In genomic region chr21:29302340-29302991, GRCh38 we compare ENCODE assay signal across 9 cellular contexts. TPM values are rescaled to one million over a fixed set of nuclear protein-coding genes. Genes with fewer than 3 reads are reported as not detected.
A peak's percentile ranks its signal among the peaks of the same experiment; 100 is the strongest.
DNase-seq lines count a peak whose midpoint lies in the region; ATAC-seq, FAIRE-seq and TF ChIP-seq lines count a peak whose summit lies in the region.
"Had no signal": no experiment of that assay in that cellular context is flagged by ENCODE, and none has a peak within 500 bp of the region (broad histone marks: within the 10 kb centered on the region; RNA-seq: fewer than 3 reads in every experiment).

No MANE protein-coding gene starts in this region.

- in situ Hi-C loops in GM23248 (cut with MboI), result no loop called here

- peak overlapping the region; percentile 89 for H3K27ac ChIP-seq in GM23248
- peak overlapping the region; percentile 88 for H3K27ac ChIP-seq in RWPE2 (ENCODE audit: poor library complexity, severe bottlenecking)
- H3K27ac ChIP-seq in small intestine (ENCODE audit: low read depth in 1 of 2, low read length in 1 of 2), result peak overlapping the region in 1 of 2 donors; percentile 4
- H3K27ac ChIP-seq in ascending aorta, result peak overlapping the region in 1 of 2 donors; percentile 0

- H3K79me2 ChIP-seq in GM23248 (ENCODE audit: insufficient read depth), result peaks cover 83% of the 10 kb centered on the region

- peak; percentile 39 for DNase-seq in GM23248
- DNase-seq in RWPE2 (ENCODE audit: low spot score), result no peak
- peak; percentile 20 for DNase-seq in fibroblast of the aortic adventitia (ENCODE audit: low read depth)
- peak; percentile 63 for DNase-seq in small intestine
- no peak for DNase-seq in NCI-H1694 (lab: John Stamatoyannopoulos, UW)
- no peak for DNase-seq in activated CD8-positive, alpha-beta memory T cell treated with anti-CD3 and anti-CD28 coated beads for 24 hours
- no peak for DNase-seq in NCI-H526 treated with DMSO at 0.1 percent for 48 hours (lab: John Stamatoyannopoulos, UW)
- no peak for DNase-seq in ascending aorta (ENCODE audit: low spot score in 2 of 2)
- DNase-seq: activated CD4-positive, alpha-beta memory T cell treated with anti-CD3 and anti-CD28 coated beads, Interleukin-2, amount 10 ng/mL, durations not matched to agents 7 days and 5 days had no signal

- H3K9ac ChIP-seq in GM23248, result peak overlapping the region; percentile 93

- WGBS in GM23248 (ENCODE audit: low coverage in 1 of 2, low lambda C conversion rate in 2 of 2, missing lambda C conversion rate in 2 of 2), 2 experiments, result 62 to 63% methylated on average over 7 of the region's 7 CpGs
- WGBS in small intestine, 3 donors, result 14 to 48% (median 25%) methylated on average over 7 of the region's 7 CpGs

- intact Hi-C loops in ascending aorta (cut with DNase I), result no loop called here

- peak; percentile 7 for ATAC-seq in RWPE2 (ENCODE audit: low read depth)

- H3K4me1 ChIP-seq in GM23248 (ENCODE audit: insufficient read depth), result peaks cover 67% of the 10 kb centered on the region
- peaks cover 48% of the 10 kb centered on the region for H3K4me1 ChIP-seq in RWPE2 (ENCODE audit: insufficient read depth, poor library complexity, severe bottlenecking)
- H3K4me1 ChIP-seq in small intestine (ENCODE audit: control insufficient read depth in 2 of 2, insufficient read depth in 1 of 2, low read depth in 1 of 2, low read length in 1 of 2), result peaks cover 2 to 8% of the 10 kb centered on the region in 2 donors
- peaks cover 3 to 35% of the 10 kb centered on the region in 2 donors for H3K4me1 ChIP-seq in ascending aorta

- peaks cover 63% of the 10 kb centered on the region for H3F3A ChIP-seq in GM23248 (ENCODE audit: insufficient read depth)

- H2AFZ ChIP-seq in GM23248, result no peak overlapping the region

- H3K9me2 ChIP-seq in GM23248 (ENCODE audit: insufficient read depth), result no peaks in the 10 kb centered on the region

- H4K20me1 ChIP-seq in GM23248 (ENCODE audit: insufficient read depth), result peaks cover 37% of the 10 kb centered on the region

- no peak for FAIRE-seq in small intestine (lab: Jason Lieb, UNC)

- H3K9me3 ChIP-seq in GM23248 (ENCODE audit: low read depth) (no peaks in the 10 kb centered on the region), RWPE2 (ENCODE audit: severe bottlenecking) (no peaks in the 10 kb centered on the region), small intestine (ENCODE audit: control insufficient read depth, low read depth) (no peaks in the 10 kb centered on the region), ascending aorta (no peaks in the 10 kb centered on the region)

- H3K27me3 ChIP-seq in GM23248 (replicated peaks; ENCODE audit: insufficient read depth), result no peaks in the 10 kb centered on the region
- H3K27me3 ChIP-seq in RWPE2 (ENCODE audit: insufficient read depth, poor library complexity, severe bottlenecking), result no peaks in the 10 kb centered on the region
- no peaks in the 10 kb centered on the region for H3K27me3 ChIP-seq in small intestine (ENCODE audit: control insufficient read depth in 2 of 2, insufficient read depth in 2 of 2, low read length in 2 of 2)
- no peaks in the 10 kb centered on the region for H3K27me3 ChIP-seq in ascending aorta

- H3K36me3 ChIP-seq in GM23248 (ENCODE audit: low read depth), result 0 out of 2 replicates have a peak, but pooled peaks cover 4% of the 10 kb centered on the region
- peaks cover 35% of the 10 kb centered on the region for H3K36me3 ChIP-seq in RWPE2 (ENCODE audit: low read depth)
- peaks cover 0 to 2% of the 10 kb centered on the region in 2 donors for H3K36me3 ChIP-seq in small intestine (ENCODE audit: control insufficient read depth in 2 of 2, insufficient read depth in 2 of 2, low read length in 2 of 2)
- no peaks in the 10 kb centered on the region for H3K36me3 ChIP-seq in ascending aorta

- H3K4me2 ChIP-seq in GM23248 (ENCODE audit: unreplicated experiment), result peak overlapping the region; percentile 80

- peak overlapping the region; percentile 82 for H3K4me3 ChIP-seq in GM23248
- H3K4me3 ChIP-seq in RWPE2 (ENCODE audit: severe bottlenecking), result peak overlapping the region; percentile 68
- peak overlapping the region; percentile 29 for H3K4me3 ChIP-seq in fibroblast of the aortic adventitia (ENCODE audit: low read depth, low read length)
- H3K4me3 ChIP-seq in small intestine (ENCODE audit: low read depth in 1 of 2, low read length in 2 of 2), result peak overlapping the region in 1 of 2 donors; percentile 39
- peak overlapping the region in 1 of 2 donors; percentile 1 for H3K4me3 ChIP-seq in ascending aorta

- TF ChIP-seq CTCF in RWPE2 (IDR thresholded peaks at IDR 0.05; ENCODE audit: poor library complexity, severe bottlenecking) (no peak), fibroblast of the aortic adventitia (IDR thresholded peaks at IDR 0.05; ENCODE audit: insufficient read depth, low read length) (no peak), ascending aorta (IDR thresholded peaks at IDR 0.05) (no peak)

RNA-seq across cellular contexts. Expression of gene BACH1, which starts 3.7 kb away (rescaled TPM):
- total RNA-seq in GM23248 (2014; rRNA removed; shearing (Covaris generic)), result 52.4 and 52.7 TPM in 2 replicates
- polyA plus RNA-seq in GM23248 (2016; fragmentation: Nextera tagmentation; extraction: Ambion mirVana) (22.9 and 23.9 TPM in 2 replicates), small intestine (10 to 100 TPM in 1 of 3 donors, 1 to 10 TPM in 2; 6.5 to 10.5 (median 7.8) TPM)
- total RNA-seq in fibroblast of the aortic adventitia (ENCODE audit: low replicate concordance) (81.3 and 86.9 TPM in 2 replicates), ascending aorta (12.7 TPM)

Comparison
In these comparisons a context has a peak if more than half of its experiments do, and no peak if none do; other contexts are left out.
1. DNase-seq: peak in GM23248 (single experiment), fibroblast of the aortic adventitia (single experiment) and small intestine (single experiment); none in RWPE2 (single experiment), NCI-H1694 (single experiment), activated CD8-positive, alpha-beta memory T cell treated with anti-CD3 and anti-CD28 coated beads for 24 hours (single experiment), NCI-H526 treated with DMSO at 0.1 percent for 48 hours (single experiment) and ascending aorta (0 of 2).